8 cellular contexts compared by ENCODE assay signal in the genomic region with DNA sequence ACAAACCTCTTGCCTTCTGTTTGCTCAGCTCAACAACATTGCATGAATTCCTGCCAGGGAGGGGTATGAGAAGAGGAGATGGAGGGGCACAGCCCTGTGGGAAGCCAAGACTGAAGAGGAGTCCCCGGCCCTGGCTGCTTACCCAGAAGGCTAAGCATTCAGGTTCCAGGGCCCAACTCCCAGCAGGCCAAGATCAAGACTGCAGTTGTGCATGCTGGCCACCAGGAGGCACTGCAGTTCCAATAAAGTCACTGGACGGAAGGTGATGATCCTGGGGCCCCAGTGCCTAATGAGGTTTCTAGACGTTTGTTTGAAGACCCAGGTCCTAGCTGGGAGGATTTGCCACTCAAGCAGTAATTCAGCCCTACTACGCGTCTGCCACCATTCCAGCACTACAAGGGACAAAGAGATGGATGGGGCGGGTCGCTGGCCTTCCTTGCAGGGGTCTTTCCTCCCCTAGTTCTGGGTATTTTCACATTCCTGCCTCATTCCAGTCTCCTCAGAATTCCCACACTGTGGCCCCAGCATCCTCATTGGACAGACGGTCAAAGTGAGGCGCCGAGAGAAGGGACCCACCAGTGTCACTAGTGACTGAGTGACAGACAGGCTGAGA. TPM values are rescaled to one million over a fixed set of nuclear protein-coding genes. Genes with fewer than 3 reads are reported as not detected.
DNase-seq lines count a peak whose midpoint lies in the region; ATAC-seq and TF ChIP-seq lines count a peak whose summit lies in the region.

No MANE protein-coding gene starts in this region.

- ATAC-seq in left ventricle myocardium superior (peak; percentile 71), HG03439 (IDR thresholded peaks at IDR 0.05; ENCODE audit: unreplicated experiment) (no peak)

- peak; percentile 98 for TF ChIP-seq CTCF in LNCaP clone FGC (IDR thresholded peaks at IDR 0.05; ENCODE audit: control insufficient read depth, extremely low read depth, insufficient read depth)

- in situ Hi-C loops in SK-MEL-5 (cut with HindIII; ENCODE audit: low pct_unique_long_range_greater_than_20kb, low sequenced_read_pairs): no loop called here

- no peak overlapping the region for H3K4me3 ChIP-seq in LNCaP clone FGC (ENCODE audit: low read depth, low read length)

- DNase-seq in activated gamma-delta T cell treated with Interleukin-2 at 50 U/mL for 16 hours (peak; percentile 31), activated gamma-delta T cell (lab: John Stamatoyannopoulos, UW) (no peak), LNCaP clone FGC (ENCODE audit: low read depth) (peak; percentile 23), SK-MEL-5 (ENCODE audit: low read depth, low spot score) (peak; percentile 75), left ventricle myocardium superior (no peak)
- DNase-seq in activated naive CD4-positive, alpha-beta T cell treated with anti-CD3 and anti-CD28 coated beads, Interleukin-2, amount 50 U/mL, for 16 hours: peak; percentile 49
- DNase-seq in stimulated activated CD4-positive, alpha-beta T cell treated with anti-CD3 and anti-CD28 coated beads, Interleukin-12 subunit alpha, Interleukin-12 subunit beta, amount 100 ng/mL, for 4 hours: peak; percentile 55

- intact Hi-C loops in left ventricle myocardium superior (cut with micrococcal nuclease): loop anchor here (2.0 kb wide), 1 partner anchor 252 kb away; no protein-coding TSS in a partner anchor

RNA-seq across cellular contexts. Expression of a gene that starts 23.6 kb away (rescaled TPM):
- total RNA-seq in SK-MEL-5 (2014; rRNA removed; shearing (Covaris generic)): 0.08 TPM in 1 of 2 replicates, not detected in the other
- 0.07 and 0.22 TPM in 2 replicates for polyA plus RNA-seq in SK-MEL-5 (2015; cell fraction: cytosol; rRNA removed)
- not detected in 2 replicates for polyA plus RNA-seq in SK-MEL-5 (2015; cell fraction: nucleus; rRNA removed)
- 0.07 TPM for total RNA-seq in left ventricle myocardium superior

Comparison
In these comparisons a context has a peak if more than half of its experiments do, and no peak if none do; other contexts are left out.
1. DNase-seq: peak in activated gamma-delta T cell treated with Interleukin-2 at 50 U/mL for 16 hours (single experiment), LNCaP clone FGC (single experiment), SK-MEL-5 (single experiment), activated naive CD4-positive, alpha-beta T cell treated with anti-CD3 and anti-CD28 coated beads, Interleukin-2, amount 50 U/mL, for 16 hours (single experiment) and stimulated activated CD4-positive, alpha-beta T cell treated with anti-CD3 and anti-CD28 coated beads, Interleukin-12 subunit alpha, Interleukin-12 subunit beta, amount 100 ng/mL, for 4 hours (single experiment); none in activated gamma-delta T cell (single experiment) and left ventricle myocardium superior (single experiment).